Comparison of ENCODE assay signal across 8 cellular contexts in the genomic region with DNA sequence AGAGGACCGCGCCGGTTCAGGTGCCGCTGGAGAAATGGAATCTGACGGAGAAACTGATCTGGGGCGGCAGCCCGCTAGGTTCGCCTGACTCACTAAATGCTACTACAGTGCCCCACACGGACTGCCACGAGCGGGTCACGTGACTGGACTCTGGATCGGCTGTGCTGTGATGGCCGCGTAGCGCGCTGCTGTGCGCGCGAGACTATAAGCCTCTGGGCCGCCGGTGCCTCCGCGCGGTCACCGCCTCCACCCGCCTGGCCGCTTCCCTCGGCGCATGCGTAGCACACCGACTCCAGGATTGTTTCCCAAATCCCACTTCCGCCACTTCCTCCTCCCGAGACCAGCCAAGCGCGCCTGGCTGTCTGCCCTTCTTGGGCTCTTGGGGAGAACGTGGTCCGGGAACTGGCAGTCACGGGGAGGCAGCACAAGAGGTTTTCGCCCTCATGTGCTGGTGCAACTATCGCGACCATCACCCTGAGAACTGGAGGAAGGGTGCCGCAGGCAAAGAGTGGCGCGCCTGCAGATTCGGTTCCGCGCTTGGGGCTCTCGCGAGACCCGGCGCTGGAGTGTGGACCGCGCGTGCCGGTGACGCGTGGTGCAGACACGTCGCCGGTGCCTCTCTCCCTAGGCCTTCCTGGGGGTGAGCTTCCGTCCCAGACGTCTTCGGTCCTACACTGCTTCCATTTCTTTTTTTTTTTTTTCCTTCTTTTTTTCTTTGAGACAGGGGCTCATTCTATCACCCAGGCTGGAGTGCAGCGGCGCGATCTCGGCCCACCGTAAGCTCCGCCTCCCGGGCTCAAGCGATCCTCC. TPM values are rescaled to one million over a fixed set of nuclear protein-coding genes. Genes with fewer than 3 reads are reported as not detected.
A peak's percentile ranks its signal among the peaks of the same experiment; 100 is the strongest.
DNase-seq lines count a peak whose midpoint lies in the region; ATAC-seq, FAIRE-seq and TF ChIP-seq lines count a peak whose summit lies in the region.

No MANE protein-coding gene starts in this region.

- H3K36me3 ChIP-seq in BJ (ENCODE audit: control insufficient read depth, insufficient read depth, low read length) (no peaks in the 10 kb centered on the region), HepG2 (replicated peaks in 1 of 2; ENCODE audit: control insufficient read depth in 1 of 2, insufficient read depth in 2 of 2, low read length in 2 of 2) (no peaks in the 10 kb centered on the region)

- H3K4me3 ChIP-seq in BJ (ENCODE audit: low read depth, low read length) (peak overlapping the region; percentile 72), HepG2 (replicated peaks in 1 of 3; ENCODE audit: insufficient read depth in 1 of 3, low read depth in 2 of 3, low read length in 3 of 3) (peak overlapping the region; percentile 74 to 86 (median 77))

- H4K20me1 ChIP-seq in HepG2 (ENCODE audit: insufficient read depth, low read length): no peaks in the 10 kb centered on the region

- H3K4me2 ChIP-seq in HepG2 (ENCODE audit: low read depth, low read length): peak overlapping the region; percentile 90

- CTCF ChIA-PET in BJ (lab: Yijun Ruan, JAX) (interaction anchor here (1.1 kb wide), 2 partner anchors 113 to 146 kb away, joined by 4 read pairs; no protein-coding TSS in a partner anchor), HepG2 (lab: Yijun Ruan, JAX; ENCODE audit: low intra/inter-chr PET ratio, low total read pairs) (no interaction called here)

- TSS peak; percentile 73 for BruUV-seq in HepG2 (replicated peaks; lab: Mats Ljungman, UMichigan)

- H3K79me2 ChIP-seq in HepG2 (ENCODE audit: insufficient read depth, low read length): peaks cover 23% of the 10 kb centered on the region

- TF ChIP-seq CTCF in BJ (IDR thresholded peaks at IDR 0.05; ENCODE audit: insufficient read depth, low read depth, low read length): no peak; the same call in 1 of the 2 replicates
- peak; percentile 45 for TF ChIP-seq CTCF in HepG2 (CRISPR knock-in tag; IDR thresholded peaks at IDR 0.05)

- H2AFZ ChIP-seq in HepG2 (ENCODE audit: low read length): no peak overlapping the region

- peak overlapping the region; percentile 98 for H3K27ac ChIP-seq in HepG2 (ENCODE audit: extremely low read length, insufficient read depth, low read length)

- H3K27me3 ChIP-seq in BJ (ENCODE audit: control insufficient read depth, insufficient read depth, low read length) (no peaks in the 10 kb centered on the region), HepG2 (ENCODE audit: control insufficient read depth in 1 of 2, insufficient read depth in 2 of 2, low read length in 2 of 2) (no peaks in the 10 kb centered on the region)

- in situ Hi-C loops in HepG2 (cut with HindIII; ENCODE audit: extremely low pct_ligation_motif_present, low pct_unique_long_range_greater_than_20kb): loop anchor here (5.0 to 25.0 kb wide), 2 partner anchors 94 to 319 kb away; no protein-coding TSS in a partner anchor

- peak; percentile 74 for FAIRE-seq in HepG2 (lab: Jason Lieb, UNC)

- peak; percentile 33; the same call in 1 of the 2 replicates for TF ChIP-seq RAD21 in HepG2 (CRISPR knock-in tag; IDR thresholded peaks at IDR 0.05)

- POLR2A ChIA-PET in BJ (lab: Charles Lee): interaction anchor here (0.5 to 0.7 kb wide), 3 partner anchors 196 to 296 kb away, joined by 3 to 9 read pairs (median 9); no protein-coding TSS in a partner anchor
- POLR2A ChIA-PET in HepG2 (lab: Yijun Ruan, JAX): interaction anchor here (0.6 to 2.9 kb wide), 30 partner anchors 8 to 673 kb away, joined by 3 to 41 read pairs (median 4); a partner anchor contains a TSS

- H3K4me1 ChIP-seq in HepG2 (ENCODE audit: insufficient read depth, low read length): peaks cover 69% of the 10 kb centered on the region

- peak; percentile 83 to 97 for TF ChIP-seq POLR2A in HepG2 (IDR thresholded peaks at IDR 0.05; ENCODE audit: insufficient read depth in 1 of 2, low read depth in 2 of 2, low read length in 2 of 2)

- DNase-seq in BJ (ENCODE audit: low read depth): peak; percentile 87
- peak; percentile 77 for DNase-seq in GM19240 (ENCODE audit: insufficient read length, low spot score)
- peak; percentile 93 to 97 for DNase-seq in NCI-H526 (lab: John Stamatoyannopoulos, UW)
- DNase-seq in activated CD4-positive, alpha-beta T cell treated with anti-CD3 and anti-CD28 coated beads, Interleukin-2, amount 50 U/mL, for 1 hour: peak; percentile 86
- peak; percentile 95 for DNase-seq in dedifferentiated amniotic fluid mesenchymal stem cell (ENCODE audit: extremely low spot score)
- peak; percentile 96 for DNase-seq in HepG2 (ENCODE audit: low spot score)
- peak; percentile 86 to 89 for DNase-seq in stimulated activated CD4-positive, alpha-beta T cell treated with anti-CD3 and anti-CD28 coated beads, Interleukin-2, amount 100 ng/mL, for 48 hours

- no peaks in the 10 kb centered on the region for H3K9me3 ChIP-seq in HepG2 (ENCODE audit: low read length)

- TF ChIP-seq EP300 in HepG2 (IDR thresholded peaks at IDR 0.05; ENCODE audit: low read depth in 2 of 2, low read length in 2 of 2): peak; percentile 9 to 54; a peak in 1 of 4 replicates
- peak; percentile 51; the same call in 1 of the 2 replicates for TF ChIP-seq EP300 in HepG2 (CRISPR knock-in tag; IDR thresholded peaks at IDR 0.05; ENCODE audit: borderline replicate concordance)

- intact Hi-C loops in HepG2 (cut with micrococcal nuclease; ENCODE audit: unreplicated experiment): loop anchor here (1.0 to 5.0 kb wide), 5 partner anchors 17 to 100 kb away; a partner anchor contains a TSS

- ATAC-seq in HG03460 (IDR thresholded peaks at IDR 0.05; ENCODE audit: unreplicated experiment): peak; percentile 69
- peak; percentile 94 for ATAC-seq in HepG2

- H3K9ac ChIP-seq in HepG2 (ENCODE audit: insufficient read depth, low read depth, low read length): peak overlapping the region; percentile 94

- WGBS in HepG2 (ENCODE audit: low lambda C conversion rate): under 1% methylated on average over 41 of the region's 72 CpGs

TF ChIP-seq in HepG2, 621 proteins besides CTCF, POLR2A, EP300 and RAD21 (continues in another document):
- TF ChIP-seq ZFP62 (CRISPR knock-in tag; IDR thresholded peaks at IDR 0.05) (no peak), SAP130 (CRISPR knock-in tag; IDR thresholded peaks at IDR 0.05; ENCODE audit: low read depth) (peak; percentile 91), CBX1 (IDR thresholded peaks at IDR 0.05; ENCODE audit: low read depth) (no peak), ZNF720 (CRISPR knock-in tag; IDR thresholded peaks at IDR 0.05) (no peak), ZNF761 (CRISPR knock-in tag; conservative IDR thresholded peaks at IDR 0.05) (peak; percentile 53; the same call in 1 of the 2 replicates), SP2 (CRISPR knock-in tag; IDR thresholded peaks at IDR 0.05) (no peak), ZNF792 (CRISPR knock-in tag; IDR thresholded peaks at IDR 0.05) (peak; percentile 63; the same call in 1 of the 2 replicates), ZBTB20 (CRISPR knock-in tag; IDR thresholded peaks at IDR 0.05; ENCODE audit: borderline replicate concordance, low read depth) (peak; percentile 77; the same call in 1 of the 2 replicates), FOXA3 (CRISPR knock-in tag; IDR thresholded peaks at IDR 0.05) (peak; percentile 49; the same call in 1 of the 2 replicates), FOSL1 (CRISPR knock-in tag; IDR thresholded peaks at IDR 0.05; ENCODE audit: borderline replicate concordance) (0 out of 2 replicates have a peak, but pooled peaks have one; percentile 42), RFXANK (CRISPR knock-in tag; IDR thresholded peaks at IDR 0.05) (no peak)
- TF ChIP-seq, protein P1, sequence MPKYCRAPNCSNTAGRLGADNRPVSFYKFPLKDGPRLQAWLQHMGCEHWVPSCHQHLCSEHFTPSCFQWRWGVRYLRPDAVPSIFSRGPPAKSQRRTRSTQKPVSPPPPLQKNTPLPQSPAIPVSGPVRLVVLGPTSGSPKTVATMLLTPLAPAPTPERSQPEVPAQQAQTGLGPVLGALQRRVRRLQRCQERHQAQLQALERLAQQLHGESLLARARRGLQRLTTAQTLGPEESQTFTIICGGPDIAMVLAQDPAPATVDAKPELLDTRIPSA (CRISPR knock-in tag; IDR thresholded peaks at IDR 0.05; ENCODE audit: borderline replicate concordance): peak; percentile 87; the same call in 1 of the 2 replicates
- TF ChIP-seq, protein P2, sequence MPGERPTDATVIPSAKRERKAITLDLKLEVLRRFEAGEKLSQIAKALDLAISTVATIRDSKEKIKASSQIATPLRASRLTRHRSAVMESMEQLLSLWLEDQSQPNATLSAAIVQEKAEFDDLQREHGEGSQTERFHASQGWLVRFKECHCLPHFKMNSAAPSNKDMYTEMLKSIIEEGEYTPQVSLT (CRISPR knock-in tag; IDR thresholded peaks at IDR 0.05; ENCODE audit: borderline replicate concordance, low read depth): no peak; the same call in 1 of the 2 replicates

RNA-seq across cellular contexts. Expression of a gene that starts 35.8 kb away (rescaled TPM):
- 0.28 and 0.44 TPM in 2 replicates for polyA plus RNA-seq in BJ (2011; rRNA removed)
- polyA minus RNA-seq in BJ (2011; rRNA and poly(A)+ RNA removed): 0.15 TPM in 1 of 2 replicates, not detected in the other
- total RNA-seq in HepG2 (2016; rRNA removed; fragmentation: Illumina TruSeq; extraction: Trizol): 51.0 and 115 TPM in 2 replicates
- total RNA-seq in HepG2 (2016; cell fraction: cytosol; rRNA removed; fragmentation: Illumina TruSeq; extraction: Trizol; ENCODE audit: low read depth): 10.0 and 16.1 TPM in 2 replicates
- 51.9 and 113 TPM in 2 replicates for total RNA-seq in HepG2 (2016; cell fraction: insoluble cytoplasmic fraction; rRNA removed; fragmentation: Illumina TruSeq; extraction: Trizol)
- total RNA-seq in HepG2 (2016; cell fraction: membrane; rRNA removed; fragmentation: Illumina TruSeq; extraction: Trizol): 20.3 and 21.3 TPM in 2 replicates
- 88.2 and 101 TPM in 2 replicates for total RNA-seq in HepG2 (2016; cell fraction: nucleus; rRNA removed; fragmentation: Illumina TruSeq; extraction: Trizol)
- 46.9 and 59.3 TPM in 2 replicates for polyA plus RNA-seq in HepG2 (2011; rRNA removed)
- 35.5 and 38.1 TPM in 2 replicates for polyA plus RNA-seq in HepG2 (2011; cell fraction: cytosol; rRNA removed)
- polyA plus RNA-seq in HepG2 (2011; cell fraction: nucleus; rRNA removed): 46.0 and 54.8 TPM in 2 replicates
- 26.9 and 61.1 TPM in 2 replicates for polyA plus RNA-seq in HepG2 (2012)
- 5.1 and 6.2 TPM in 2 replicates for polyA plus RNA-seq in HepG2 (2016; cell fraction: cytosol; fragmentation: Illumina TruSeq; extraction: Trizol; ENCODE audit: low read depth)
- polyA plus RNA-seq in HepG2 (2016; cell fraction: insoluble cytoplasmic fraction; fragmentation: Illumina TruSeq; extraction: Trizol; ENCODE audit: low read depth): 54.2 and 57.8 TPM in 2 replicates
- 13.5 and 14.1 TPM in 2 replicates for polyA plus RNA-seq in HepG2 (2016; cell fraction: membrane; fragmentation: Illumina TruSeq; extraction: Trizol; ENCODE audit: low read depth)
- 124 and 127 TPM in 2 replicates for polyA plus RNA-seq in HepG2 (2016; cell fraction: nucleus; fragmentation: Illumina TruSeq; extraction: Trizol; ENCODE audit: insufficient read depth, low read depth)
- polyA minus RNA-seq in HepG2 (2011; rRNA and poly(A)+ RNA removed; ENCODE audit: low replicate concordance): 1.3 and 104 TPM in 2 replicates
- 27.9 and 47.7 TPM in 2 replicates for polyA minus RNA-seq in HepG2 (2011; cell fraction: cytosol; rRNA and poly(A)+ RNA removed)
- polyA minus RNA-seq in HepG2 (2011; cell fraction: nucleus; rRNA and poly(A)+ RNA removed): 57.6 and 74.4 TPM in 2 replicates

Comparison
In these comparisons a context has a peak if more than half of its experiments do, and no peak if none do; other contexts are left out.
1. Peak in every context shown above with its lines: DNase-seq, ATAC-seq, H3K4me3 ChIP-seq and H3K27ac ChIP-seq.